ENCODE assay signal across 17 cellular contexts in genomic region chr5:69528609-69529008, GRCh38. TPM values are rescaled to one million over a fixed set of nuclear protein-coding genes. Genes with fewer than 3 reads are reported as not detected.
DNase-seq lines count a peak whose midpoint lies in the region; ATAC-seq, FAIRE-seq and TF ChIP-seq lines count a peak whose summit lies in the region.
"Had no signal": no experiment of that assay in that cellular context is flagged by ENCODE, and none has a peak within 500 bp of the region (broad histone marks: within the 10 kb centered on the region; RNA-seq: fewer than 3 reads in every experiment).

No MANE protein-coding gene starts in this region.

- H3K27ac Mint-ChIP-seq in progenitor cell of endocrine pancreas, result peak overlapping the region; percentile 3
- H3K27ac Mint-ChIP-seq: CD14-positive monocyte; CD4-positive, alpha-beta memory T cell had no signal

- FAIRE-seq in HepG2 (lab: Jason Lieb, UNC) (no peak), H1 (lab: Jason Lieb, UNC) (no peak)
- FAIRE-seq: GM12892 had no signal

- H2BK5ac ChIP-seq in H1 (ENCODE audit: low read depth, low read length), result no peak overlapping the region

- H2BK20ac ChIP-seq in H1 (ENCODE audit: low read length), result no peak overlapping the region

- WGBS in HepG2 (ENCODE audit: low lambda C conversion rate), result 97% methylated on average over 4 of the region's 4 CpGs
- WGBS in right lobe of liver (ENCODE audit: insufficient coverage, low coverage, low lambda C conversion rate, missing lambda C conversion rate), result 92% methylated on average over 4 of the region's 4 CpGs
- WGBS in H1 (ENCODE audit: extremely low coverage in 1 of 2, insufficient coverage in 1 of 2, insufficient read length in 1 of 2, insufficient replicate concordance in 2 of 2, low coverage in 1 of 2, low lambda C conversion rate in 2 of 2, missing lambda C conversion rate in 1 of 2), 2 experiments, result 87% methylated on average over 4 of the region's 4 CpGs; no CpG with 5 or more reads in 1 of the 2 experiments

- no peak overlapping the region for H4K5ac ChIP-seq in H1 (ENCODE audit: insufficient read length, low read depth, low read length)

- TF ChIP-seq CTCF in HepG2 (CRISPR knock-in tag; IDR thresholded peaks at IDR 0.05) (no peak), right lobe of liver (IDR thresholded peaks at IDR 0.05) (no peak), H1 (IDR thresholded peaks at IDR 0.05; ENCODE audit: control extremely low read depth in 1 of 3, insufficient read depth in 1 of 3, low read depth in 1 of 3, low read length in 3 of 3) (no peak), progenitor cell of endocrine pancreas (IDR thresholded peaks at IDR 0.05; ENCODE audit: unreplicated experiment) (no peak)

- no peaks in the 10 kb centered on the region for H3K9me3 ChIP-seq in HepG2 (ENCODE audit: low read length)
- no peaks in the 10 kb centered on the region for H3K9me3 ChIP-seq in right lobe of liver
- no peaks in the 10 kb centered on the region for H3K9me3 ChIP-seq in H1 (ENCODE audit: insufficient read depth in 2 of 2, low read depth in 1 of 2, low read length in 1 of 2)
- H3K9me3 ChIP-seq: BLaER1 had no signal

- H3K27ac ChIP-seq in HepG2 (ENCODE audit: extremely low read length, insufficient read depth, low read length), result no peak overlapping the region
- no peak overlapping the region for H3K27ac ChIP-seq in right lobe of liver
- no peak overlapping the region for H3K27ac ChIP-seq in H1 (ENCODE audit: low read depth, low read length)
- no peak overlapping the region for H3K27ac ChIP-seq in substantia nigra (ENCODE audit: low read depth, low read length, poor library complexity, severe bottlenecking)
- H3K27ac ChIP-seq: BLaER1 had no signal

- H3K14ac ChIP-seq in H1 (ENCODE audit: insufficient read length), result no peak overlapping the region

- H3K9ac ChIP-seq in HepG2 (ENCODE audit: insufficient read depth, low read depth, low read length) (no peak overlapping the region), H1 (replicated peaks in 1 of 4; ENCODE audit: extremely low read depth in 1 of 4, low read depth in 3 of 4, low read length in 3 of 4) (no peak overlapping the region)
- H3K9ac ChIP-seq: BLaER1 had no signal

- H3K4ac ChIP-seq in H1 (replicated peaks; ENCODE audit: insufficient read length, low read depth, low read length), result no peak overlapping the region

- no peak for DNase-seq in HepG2 (ENCODE audit: low spot score)
- DNase-seq in right lobe of liver, result no peak
- DNase-seq in H1 (ENCODE audit: low read depth in 1 of 2, low spot score in 2 of 2), result no peak
- no peak for DNase-seq in progenitor cell of endocrine pancreas (ENCODE audit: low spot score, unreplicated experiment)
- no peak for DNase-seq in substantia nigra (lab: John Stamatoyannopoulos, UW)
- no peak for DNase-seq in NCI-H2171 treated with DMSO at 0.1 percent for 48 hours (lab: John Stamatoyannopoulos, UW)
- no peak for DNase-seq in stimulated activated naive CD4-positive, alpha-beta T cell treated with Interleukin-2 at 50 U/mL for 16 hours (lab: John Stamatoyannopoulos, UW)
- DNase-seq: 8988T; CD4-positive, alpha-beta memory T cell; DMS153; GDM1; GOT3; H9 had no signal

- H3K4me2 ChIP-seq in HepG2 (ENCODE audit: low read depth, low read length) (no peak overlapping the region), H1 (ENCODE audit: insufficient read depth in 1 of 2, low read depth in 2 of 2, low read length in 2 of 2) (0 out of 4 replicates have a peak overlapping the region, but pooled peaks of 1 of the 2 experiments have one; percentile 41)
- H3K4me2 ChIP-seq: BLaER1 had no signal

- no peak overlapping the region for H3K56ac ChIP-seq in H1 (replicated peaks; ENCODE audit: insufficient read length, low read depth, low read length)

- H4K91ac ChIP-seq in H1 (replicated peaks; ENCODE audit: insufficient read length, low read length), result no peak overlapping the region

- TF ChIP-seq EP300 in HepG2 (IDR thresholded peaks at IDR 0.05; ENCODE audit: low read depth in 2 of 2, low read length in 2 of 2) (no peak), HepG2 (CRISPR knock-in tag; IDR thresholded peaks at IDR 0.05; ENCODE audit: borderline replicate concordance) (no peak), H1 (IDR thresholded peaks at IDR 0.05; ENCODE audit: borderline replicate concordance in 1 of 2, low read depth in 2 of 2, low read length in 2 of 2) (no peak)

- H3K4me1 ChIP-seq in HepG2 (ENCODE audit: insufficient read depth, low read length), result no peaks in the 10 kb centered on the region
- H3K4me1 ChIP-seq in right lobe of liver, result no peaks in the 10 kb centered on the region
- peaks cover 0 to 8% (median 2%) of the 10 kb centered on the region in 4 experiments; a peak in 2 of 7 replicates for H3K4me1 ChIP-seq in H1 (replicated peaks in 1 of 4; ENCODE audit: control insufficient read depth in 3 of 4, insufficient read depth in 4 of 4, low read length in 3 of 4)
- H3K4me1 ChIP-seq: BLaER1 had no signal

- no peaks in the 10 kb centered on the region for H3K23me2 ChIP-seq in H1 (ENCODE audit: low read depth, low read length)

- ATAC-seq in HepG2 (no peak), right lobe of liver (no peak), HG03571 (IDR thresholded peaks at IDR 0.05; ENCODE audit: unreplicated experiment) (no peak)

- peaks cover 19% of the 10 kb centered on the region for H3K36me3 Mint-ChIP-seq in progenitor cell of endocrine pancreas (ENCODE audit: insufficient read depth)
- H3K36me3 Mint-ChIP-seq: CD14-positive monocyte; CD4-positive, alpha-beta memory T cell had no signal

- H2AK5ac ChIP-seq in H1 (ENCODE audit: low read depth, low read length), result peak overlapping the region; percentile 60; the same call in 1 of the 2 replicates

- in situ Hi-C loops in HepG2 (cut with HindIII; ENCODE audit: extremely low pct_ligation_motif_present, low pct_unique_long_range_greater_than_20kb), result no loop called here

- H3K79me1 ChIP-seq in H1 (ENCODE audit: low read depth, low read length), result no peaks in the 10 kb centered on the region; the same call in 1 of the 2 replicates

- H3K4me3 ChIP-seq in HepG2 (replicated peaks in 1 of 3; ENCODE audit: insufficient read depth in 1 of 3, low read depth in 2 of 3, low read length in 3 of 3), result no peak overlapping the region
- H3K4me3 ChIP-seq in right lobe of liver, result no peak overlapping the region
- H3K4me3 ChIP-seq in H1 (ENCODE audit: extremely low read depth in 1 of 4, insufficient read depth in 2 of 4, low read depth in 3 of 4, low read length in 4 of 4), result no peak overlapping the region
- H3K4me3 ChIP-seq: BLaER1 had no signal

- no peaks in the 10 kb centered on the region for H3K27me3 Mint-ChIP-seq in progenitor cell of endocrine pancreas

- no peaks in the 10 kb centered on the region for H3K9me3 Mint-ChIP-seq in progenitor cell of endocrine pancreas (ENCODE audit: low read depth)
- H3K9me3 Mint-ChIP-seq: CD14-positive monocyte; CD4-positive, alpha-beta memory T cell; H9 had no signal

- H3K18ac ChIP-seq in H1 (ENCODE audit: extremely low read depth, low read length), result no peak overlapping the region

- no peak for TF ChIP-seq POLR2A in HepG2 (IDR thresholded peaks at IDR 0.05; ENCODE audit: insufficient read depth in 1 of 2, low read depth in 2 of 2, low read length in 2 of 2)
- no peak for TF ChIP-seq POLR2A in right lobe of liver (IDR thresholded peaks at IDR 0.05)
- TF ChIP-seq POLR2A in H1 (IDR thresholded peaks at IDR 0.05; ENCODE audit: control extremely low read depth in 1 of 2, low read depth in 2 of 2, low read length in 2 of 2), result no peak

- H3K27me3 ChIP-seq in HepG2 (ENCODE audit: control insufficient read depth in 1 of 2, insufficient read depth in 2 of 2, low read length in 2 of 2) (no peaks in the 10 kb centered on the region), right lobe of liver (no peaks in the 10 kb centered on the region), H1 (replicated peaks in 1 of 4; ENCODE audit: control insufficient read depth in 3 of 4, extremely low read depth in 1 of 4, insufficient read depth in 3 of 4, low read length in 3 of 4) (no peaks in the 10 kb centered on the region)
- H3K27me3 ChIP-seq: BLaER1 had no signal

- TF ChIP-seq RAD21 in HepG2 (CRISPR knock-in tag; IDR thresholded peaks at IDR 0.05) (no peak), H1 (IDR thresholded peaks at IDR 0.05 in 1 of 2, conservative IDR thresholded peaks at IDR 0.05 in 1 of 2; ENCODE audit: low read depth in 2 of 2, low read length in 2 of 2) (no peak)

- peaks cover 34% of the 10 kb centered on the region for H3K4me1 Mint-ChIP-seq in progenitor cell of endocrine pancreas (ENCODE audit: low read depth)
- H3K4me1 Mint-ChIP-seq: CD4-positive, alpha-beta memory T cell had no signal

- H4K8ac ChIP-seq in H1 (ENCODE audit: extremely low read depth, insufficient read depth, low read length), result no peak overlapping the region

- no peaks in the 10 kb centered on the region for H4K20me1 ChIP-seq in HepG2 (ENCODE audit: insufficient read depth, low read length)
- H4K20me1 ChIP-seq in H1 (replicated peaks in 1 of 2; ENCODE audit: control insufficient read depth in 1 of 2, insufficient read depth in 2 of 2, low read length in 2 of 2), result peaks cover 2% of the 10 kb centered on the region in 2 experiments
- H4K20me1 ChIP-seq: BLaER1 had no signal

- no peak overlapping the region for H2BK120ac ChIP-seq in H1 (replicated peaks; ENCODE audit: low read depth, low read length)

- no peak overlapping the region for H2BK12ac ChIP-seq in H1 (ENCODE audit: low read depth, low read length)

- POLR2A ChIA-PET in HepG2 (lab: Yijun Ruan, JAX) (no interaction called here), H1 (lab: Charles Lee; ENCODE audit: partially characterized antibody) (interaction anchor here (0.7 to 0.8 kb wide), 2 partner anchors 17 to 117 kb away, joined by 3 to 4 read pairs; no protein-coding TSS in a partner anchor)

- H3K79me2 ChIP-seq in HepG2 (ENCODE audit: insufficient read depth, low read length) (no peaks in the 10 kb centered on the region), H1 (ENCODE audit: control insufficient read depth in 1 of 2, insufficient read depth in 2 of 2, low read length in 2 of 2) (peaks cover 0 to 10% of the 10 kb centered on the region in 2 experiments; a peak in 1 of 4 replicates)

- no peak overlapping the region for H2AFZ ChIP-seq in HepG2 (ENCODE audit: low read length)
- H2AFZ ChIP-seq in H1 (ENCODE audit: low read length), result no peak overlapping the region

- H3K23ac ChIP-seq in H1 (ENCODE audit: insufficient read length), result no peak overlapping the region

- H3K4me3 Mint-ChIP-seq in progenitor cell of endocrine pancreas (ENCODE audit: low read depth), result no peak overlapping the region
- H3K4me3 Mint-ChIP-seq: CD14-positive monocyte; CD4-positive, alpha-beta memory T cell; H9 had no signal

- H3K36me3 ChIP-seq in HepG2 (replicated peaks in 1 of 2; ENCODE audit: control insufficient read depth in 1 of 2, insufficient read depth in 2 of 2, low read length in 2 of 2) (peaks cover 0 to 17% of the 10 kb centered on the region in 2 experiments; a peak in 2 of 5 replicates), right lobe of liver (peaks cover 0 to 6% (median 2%) of the 10 kb centered on the region in 4 donors), H1 (ENCODE audit: control insufficient read depth in 2 of 4, insufficient read depth in 4 of 4, low read length in 3 of 4) (peaks cover 0 to 8% (median 0%) of the 10 kb centered on the region in 4 experiments; a peak in 1 of 8 replicates)
- H3K36me3 ChIP-seq: BLaER1 had no signal

- CTCF ChIA-PET in HepG2 (lab: Yijun Ruan, JAX; ENCODE audit: low intra/inter-chr PET ratio, low total read pairs) (no interaction called here), H1 (lab: Charles Lee; ENCODE audit: partially characterized antibody) (interaction anchor here (0.5 to 1.2 kb wide), 3 partner anchors 10 to 177 kb away, joined by 3 read pairs; no protein-coding TSS in a partner anchor)

- intact Hi-C loops in HepG2 (cut with micrococcal nuclease; ENCODE audit: unreplicated experiment) (no loop called here), right lobe of liver (cut with DNase I) (no loop called here)

- no peak overlapping the region for H2BK15ac ChIP-seq in H1 (ENCODE audit: low read length)

- BruUV-seq in HepG2 (replicated peaks; lab: Mats Ljungman, UMichigan), result no TSS peak

RNA-seq across cellular contexts. Expression of gene GTF2H2C, which starts 31.4 kb away (rescaled TPM):
- total RNA-seq in HepG2 (2016; rRNA removed; fragmentation: Illumina TruSeq; extraction: Trizol) (62.9 and 72.3 TPM in 2 replicates), right lobe of liver (10 to 100 TPM; 11.8 to 17.2 (median 13.4) TPM), progenitor cell of endocrine pancreas (52.6 and 64.1 TPM in 2 replicates)
- 24.7 and 25.5 TPM in 2 replicates for total RNA-seq in HepG2 (2016; cell fraction: cytosol; rRNA removed; fragmentation: Illumina TruSeq; extraction: Trizol; ENCODE audit: low read depth)
- 65.2 and 65.9 TPM in 2 replicates for total RNA-seq in HepG2 (2016; cell fraction: insoluble cytoplasmic fraction; rRNA removed; fragmentation: Illumina TruSeq; extraction: Trizol)
- total RNA-seq in HepG2 (2016; cell fraction: membrane; rRNA removed; fragmentation: Illumina TruSeq; extraction: Trizol), result 38.8 and 43.4 TPM in 2 replicates
- total RNA-seq in HepG2 (2016; cell fraction: nucleus; rRNA removed; fragmentation: Illumina TruSeq; extraction: Trizol), result 44.6 and 54.6 TPM in 2 replicates
- polyA plus RNA-seq in HepG2 (2011; rRNA removed) (24.7 and 29.7 TPM in 2 replicates), H1 (2011; rRNA removed) (14.6 and 20.8 TPM in 2 replicates)
- 10.0 and 12.7 TPM in 2 replicates for polyA plus RNA-seq in HepG2 (2011; cell fraction: cytosol; rRNA removed)
- polyA plus RNA-seq in HepG2 (2011; cell fraction: nucleus; rRNA removed), result 21.2 and 25.6 TPM in 2 replicates
- 21.4 and 34.4 TPM in 2 replicates for polyA plus RNA-seq in HepG2 (2012)
- polyA plus RNA-seq in HepG2 (2016; cell fraction: cytosol; fragmentation: Illumina TruSeq; extraction: Trizol; ENCODE audit: low read depth), result 8.4 and 10.8 TPM in 2 replicates
- 69.3 and 73.5 TPM in 2 replicates for polyA plus RNA-seq in HepG2 (2016; cell fraction: insoluble cytoplasmic fraction; fragmentation: Illumina TruSeq; extraction: Trizol; ENCODE audit: low read depth)
- 18.3 and 18.6 TPM in 2 replicates for polyA plus RNA-seq in HepG2 (2016; cell fraction: membrane; fragmentation: Illumina TruSeq; extraction: Trizol; ENCODE audit: low read depth)
- 67.8 and 72.1 TPM in 2 replicates for polyA plus RNA-seq in HepG2 (2016; cell fraction: nucleus; fragmentation: Illumina TruSeq; extraction: Trizol; ENCODE audit: insufficient read depth, low read depth)
- polyA minus RNA-seq in HepG2 (2011; rRNA and poly(A)+ RNA removed; ENCODE audit: low replicate concordance), result 13.1 and 18.6 TPM in 2 replicates
- polyA minus RNA-seq in HepG2 (2011; cell fraction: cytosol; rRNA and poly(A)+ RNA removed), result 10.3 and 12.3 TPM in 2 replicates
- 57.2 and 74.0 TPM in 2 replicates for polyA minus RNA-seq in HepG2 (2011; cell fraction: nucleus; rRNA and poly(A)+ RNA removed)
- 45.1 and 46.3 TPM in 2 replicates for total RNA-seq in H1 (2021; fragmentation: NEBNext Ultra II Directional; extraction: Animal tissue kit (Norgen Biotek cat#: 25700))
- 27.3 TPM for polyA plus RNA-seq in H1 (2011; cell fraction: cytosol; rRNA removed)
- polyA plus RNA-seq in H1 (2011; cell fraction: nucleus; rRNA removed), result 13.4 TPM
- 26.8 to 46.8 TPM (median 28.3 TPM) in 4 replicates for polyA plus RNA-seq in H1 (2012, experiment 1 of 2)
- 8.2 TPM for polyA plus RNA-seq in H1 (2012, experiment 2 of 2)
- 26.9 TPM for polyA plus RNA-seq in H1 (2013, experiment 1 of 2)
- polyA plus RNA-seq in H1 (2013, experiment 2 of 2), result 24.6 TPM
- 25.0 and 28.9 TPM in 2 replicates for polyA minus RNA-seq in H1 (2011; rRNA and poly(A)+ RNA removed)
- 16.4 TPM for polyA minus RNA-seq in H1 (2011; cell fraction: cytosol; rRNA and poly(A)+ RNA removed)
- 38.8 TPM for polyA minus RNA-seq in H1 (2011; cell fraction: nucleus; rRNA and poly(A)+ RNA removed)

RNA-seq across cellular contexts. Expression of gene OCLN, which starts 36.0 kb away (rescaled TPM):
- total RNA-seq in HepG2 (2016; rRNA removed; fragmentation: Illumina TruSeq; extraction: Trizol) (28.4 and 34.8 TPM in 2 replicates), right lobe of liver (10 to 100 TPM; 28.5 to 73.9 (median 50.8) TPM), progenitor cell of endocrine pancreas (131 and 143 TPM in 2 replicates)
- total RNA-seq in HepG2 (2016; cell fraction: cytosol; rRNA removed; fragmentation: Illumina TruSeq; extraction: Trizol; ENCODE audit: low read depth), result 5.7 and 5.8 TPM in 2 replicates
- 28.2 and 35.4 TPM in 2 replicates for total RNA-seq in HepG2 (2016; cell fraction: insoluble cytoplasmic fraction; rRNA removed; fragmentation: Illumina TruSeq; extraction: Trizol)
- 10.6 and 11.6 TPM in 2 replicates for total RNA-seq in HepG2 (2016; cell fraction: membrane; rRNA removed; fragmentation: Illumina TruSeq; extraction: Trizol)
- total RNA-seq in HepG2 (2016; cell fraction: nucleus; rRNA removed; fragmentation: Illumina TruSeq; extraction: Trizol), result 43.9 and 47.4 TPM in 2 replicates
- polyA plus RNA-seq in HepG2 (2011; rRNA removed) (24.1 and 26.2 TPM in 2 replicates), H1 (2011; rRNA removed) (19.8 and 27.9 TPM in 2 replicates)
- polyA plus RNA-seq in HepG2 (2011; cell fraction: cytosol; rRNA removed), result 15.0 and 25.5 TPM in 2 replicates
- polyA plus RNA-seq in HepG2 (2011; cell fraction: nucleus; rRNA removed), result 10.5 and 13.3 TPM in 2 replicates
- 22.7 and 27.5 TPM in 2 replicates for polyA plus RNA-seq in HepG2 (2012)
- polyA plus RNA-seq in HepG2 (2016; cell fraction: cytosol; fragmentation: Illumina TruSeq; extraction: Trizol; ENCODE audit: low read depth), result 1.5 and 1.9 TPM in 2 replicates
- 14.0 and 16.6 TPM in 2 replicates for polyA plus RNA-seq in HepG2 (2016; cell fraction: insoluble cytoplasmic fraction; fragmentation: Illumina TruSeq; extraction: Trizol; ENCODE audit: low read depth)
- 2.9 TPM in 2 replicates for polyA plus RNA-seq in HepG2 (2016; cell fraction: membrane; fragmentation: Illumina TruSeq; extraction: Trizol; ENCODE audit: low read depth)
- 32.0 and 39.4 TPM in 2 replicates for polyA plus RNA-seq in HepG2 (2016; cell fraction: nucleus; fragmentation: Illumina TruSeq; extraction: Trizol; ENCODE audit: insufficient read depth, low read depth)
- 1.1 and 68.4 TPM in 2 replicates for polyA minus RNA-seq in HepG2 (2011; rRNA and poly(A)+ RNA removed; ENCODE audit: low replicate concordance)
- polyA minus RNA-seq in HepG2 (2011; cell fraction: cytosol; rRNA and poly(A)+ RNA removed), result 54.6 and 70.8 TPM in 2 replicates
- 58.3 and 68.8 TPM in 2 replicates for polyA minus RNA-seq in HepG2 (2011; cell fraction: nucleus; rRNA and poly(A)+ RNA removed)
- total RNA-seq in H1 (2021; fragmentation: NEBNext Ultra II Directional; extraction: Animal tissue kit (Norgen Biotek cat#: 25700)), result 76.3 and 85.5 TPM in 2 replicates
- 25.1 TPM for polyA plus RNA-seq in H1 (2011; cell fraction: cytosol; rRNA removed)
- polyA plus RNA-seq in H1 (2011; cell fraction: nucleus; rRNA removed), result 12.6 TPM
- polyA plus RNA-seq in H1 (2012, experiment 1 of 2), result 23.6 to 38.1 TPM (median 35.5 TPM) in 4 replicates
- 2.6 TPM for polyA plus RNA-seq in H1 (2012, experiment 2 of 2)
- polyA plus RNA-seq in H1 (2013, experiment 1 of 2), result 51.5 TPM
- 55.0 TPM for polyA plus RNA-seq in H1 (2013, experiment 2 of 2)
- 111 and 145 TPM in 2 replicates for polyA minus RNA-seq in H1 (2011; rRNA and poly(A)+ RNA removed)
- 47.8 TPM for polyA minus RNA-seq in H1 (2011; cell fraction: cytosol; rRNA and poly(A)+ RNA removed)
- polyA minus RNA-seq in H1 (2011; cell fraction: nucleus; rRNA and poly(A)+ RNA removed), result 57.8 TPM
